In the genomic region with DNA sequence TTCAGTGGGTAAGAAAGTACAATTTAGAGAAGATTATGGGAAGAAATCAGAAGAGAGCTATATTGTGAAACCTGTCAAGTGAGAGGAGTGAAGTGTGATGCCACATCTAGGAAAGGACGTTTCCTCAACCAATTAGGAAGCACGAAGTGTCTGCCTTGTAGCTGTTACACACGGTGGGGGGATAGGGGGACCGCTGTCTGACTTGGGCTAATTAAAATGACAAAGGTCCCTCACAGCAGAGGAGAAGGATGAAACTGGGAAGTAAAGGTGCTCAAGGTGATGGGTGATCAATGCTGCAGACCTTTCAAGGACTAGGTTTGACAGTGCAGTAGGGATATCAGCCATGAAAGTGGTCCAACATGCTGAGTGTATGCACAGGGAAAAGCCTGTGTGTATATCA, we compare ENCODE assay signal across 14 cellular contexts.
"Had no signal": no experiment of that assay in that cellular context is flagged by ENCODE, and none has a peak within 500 bp of the region (broad histone marks: within the 10 kb centered on the region; RNA-seq: fewer than 3 reads in every experiment).

No MANE protein-coding gene starts in this region.

- DNase-seq: activated naive CD4-positive, alpha-beta T cell treated with anti-CD3 and anti-CD28 coated beads, Interleukin-2, amount 10 ng/mL, durations not matched to agents 7 days and 5 days; kidney; naive B cell; right cardiac atrium; T-helper 17 cell had no signal

- H3K4me2 ChIP-seq: smooth muscle cell had no signal

- H3K4me3 ChIP-seq: smooth muscle cell had no signal

- H3K9me3 Mint-ChIP-seq: activated naive CD4-positive, alpha-beta T cell treated with anti-CD3 and anti-CD28 coated beads, Interleukin-2, amount 10 ng/mL, durations not matched to agents 7 days and 5 days; activated T-helper 2 cell treated with anti-CD3 and anti-CD28 coated beads, Interferon-gamma antibody, Interleukin-2, Interleukin-4, amounts not matched to agents 10 μg/mL and 5 μg/mL and 100 μg/mL, durations not matched to agents 14 hours and 24 hours and 36 hours; central memory CD8-positive, alpha-beta T cell; dendritic cell treated with granulocyte-macrophage colony-stimulating factor and Interleukin-4, amounts not matched to agents 40 ng/mL and 50 ng/mL, for 4 days; stimulated activated effector memory CD8-positive, alpha-beta T cell treated with anti-CD3 and anti-CD28 coated beads, Interleukin-12 subunit alpha, Interleukin-12 subunit beta, amount 100 ng/mL, for 72 hours; type B pancreatic cell had no signal

- H3K27ac ChIP-seq: neutrophil had no signal

- H3K27ac Mint-ChIP-seq: activated naive CD4-positive, alpha-beta T cell treated with anti-CD3 and anti-CD28 coated beads, Interleukin-2, amount 10 ng/mL, durations not matched to agents 7 days and 5 days; activated T-helper 2 cell treated with anti-CD3 and anti-CD28 coated beads, Interferon-gamma antibody, Interleukin-2, Interleukin-4, amounts not matched to agents 10 μg/mL and 5 μg/mL and 100 μg/mL, durations not matched to agents 14 hours and 24 hours and 36 hours; dendritic cell treated with granulocyte-macrophage colony-stimulating factor and Interleukin-4, amounts not matched to agents 40 ng/mL and 50 ng/mL, for 4 days; naive B cell; progenitor cell of endocrine pancreas; stimulated activated effector memory CD8-positive, alpha-beta T cell treated with anti-CD3 and anti-CD28 coated beads, Interleukin-12 subunit alpha, Interleukin-12 subunit beta, amount 100 ng/mL, for 72 hours; T-helper 17 cell; type B pancreatic cell had no signal

- H3K4me1 Mint-ChIP-seq: activated naive CD4-positive, alpha-beta T cell treated with anti-CD3 and anti-CD28 coated beads, Interleukin-2, amount 10 ng/mL, durations not matched to agents 7 days and 5 days; central memory CD8-positive, alpha-beta T cell; naive B cell; T-helper 17 cell had no signal

- H3K27me3 Mint-ChIP-seq: progenitor cell of endocrine pancreas had no signal

- H3K9me3 ChIP-seq: neutrophil had no signal

- ATAC-seq: activated CD4-positive, CD25-positive, alpha-beta regulatory T cell treated with anti-CD3 and anti-CD28 coated beads, Interleukin-2, amount 50 U/mL, for 24 hours; right cardiac atrium; stimulated activated effector memory CD8-positive, alpha-beta T cell treated with anti-CD3 and anti-CD28 coated beads, Interleukin-12 subunit alpha, Interleukin-12 subunit beta, amount 100 ng/mL, for 72 hours; T-helper 17 cell had no signal

- H3K36me3 Mint-ChIP-seq: activated naive CD4-positive, alpha-beta T cell treated with anti-CD3 and anti-CD28 coated beads, Interleukin-2, amount 10 ng/mL, durations not matched to agents 7 days and 5 days; naive B cell; stimulated activated effector memory CD8-positive, alpha-beta T cell treated with anti-CD3 and anti-CD28 coated beads, Interleukin-12 subunit alpha, Interleukin-12 subunit beta, amount 100 ng/mL, for 72 hours; type B pancreatic cell had no signal

- H3K36me3 ChIP-seq: neutrophil had no signal

- H3K4me3 Mint-ChIP-seq: activated naive CD4-positive, alpha-beta T cell treated with anti-CD3 and anti-CD28 coated beads, Interleukin-2, amount 10 ng/mL, durations not matched to agents 7 days and 5 days; central memory CD8-positive, alpha-beta T cell; dendritic cell treated with granulocyte-macrophage colony-stimulating factor and Interleukin-4, amounts not matched to agents 40 ng/mL and 50 ng/mL, for 4 days; naive B cell; stimulated activated effector memory CD8-positive, alpha-beta T cell treated with anti-CD3 and anti-CD28 coated beads, Interleukin-12 subunit alpha, Interleukin-12 subunit beta, amount 100 ng/mL, for 72 hours; T-helper 17 cell; type B pancreatic cell had no signal
